Comparison of ENCODE assay signal across 14 cellular contexts in the genomic region with DNA sequence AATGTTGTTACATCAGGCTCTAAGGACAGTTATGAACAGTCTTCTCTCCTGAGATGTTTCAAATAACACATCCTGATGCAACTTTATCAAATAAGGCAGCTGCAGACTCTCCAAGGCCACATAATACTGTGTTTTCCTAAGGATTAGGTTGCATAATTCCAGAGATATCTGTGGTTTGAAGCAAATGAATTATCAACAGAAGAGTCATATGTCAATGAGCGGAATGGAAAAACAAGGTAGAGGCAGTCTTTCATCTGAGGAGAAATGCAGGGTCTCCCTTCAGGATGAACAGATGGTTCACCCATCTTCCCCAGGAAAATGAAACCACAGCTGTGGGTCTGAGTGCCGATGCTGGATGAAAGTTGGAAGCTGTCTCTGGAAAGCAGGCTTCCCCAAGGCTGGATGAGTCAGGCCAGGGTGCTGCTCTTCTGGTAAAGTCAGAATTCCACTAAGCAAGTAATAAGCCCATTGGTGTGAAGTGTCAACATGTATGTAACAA. TPM values are rescaled to one million over a fixed set of nuclear protein-coding genes. Genes with fewer than 3 reads are reported as not detected.
DNase-seq lines count a peak whose midpoint lies in the region; TF ChIP-seq lines count a peak whose summit lies in the region.
"Had no signal": no experiment of that assay in that cellular context is flagged by ENCODE, and none has a peak within 500 bp of the region (broad histone marks: within the 10 kb centered on the region; RNA-seq: fewer than 3 reads in every experiment).

No MANE protein-coding gene starts in this region.

- H3K9me3 ChIP-seq in ovary: no peaks in the 10 kb centered on the region
- H3K9me3 ChIP-seq: pancreas had no signal

- no peaks in the 10 kb centered on the region for H3K4me1 ChIP-seq in ovary (ENCODE audit: insufficient read depth)
- H3K4me1 ChIP-seq: pancreas had no signal

- TF ChIP-seq EP300 in ovary (IDR thresholded peaks at IDR 0.05): no peak

- no peaks in the 10 kb centered on the region for H3K27me3 Mint-ChIP-seq in chondrocyte (ENCODE audit: low read depth)
- H3K27me3 Mint-ChIP-seq: T-helper 17 cell had no signal

- DNase-seq in EL (peak; percentile 87), NCI-H2171 (lab: John Stamatoyannopoulos, UW) (peak; percentile 80), chondrocyte (ENCODE audit: low spot score) (no peak), ovary (peak in 3 of 5 donors; percentile 25 to 48 (median 42)), cerebellar cortex (ENCODE audit: low spot score) (no peak), GM19238 (ENCODE audit: insufficient read length, low spot score) (no peak), dermis blood vessel endothelial cell (no peak)
- DNase-seq in stimulated activated CD4-positive, alpha-beta T cell treated with anti-CD3 and anti-CD28 coated beads, Interleukin-1b, Interleukin-23, amount 100 ng/mL, for 48 hours: no peak
- DNase-seq: activated T-cell treated with anti-CD3 and anti-CD28 coated beads for 4 hours, NCI-H774, pancreas, T-helper 17 cell had no signal

- intact Hi-C loops in ovary (cut with DNase I): loop anchor here in 1 of 4 donors (1.0 kb wide), 1 partner anchor 10 kb away; no protein-coding TSS in a partner anchor

- H3K27ac ChIP-seq in ovary: peak overlapping the region in 1 of 2 donors; percentile 1
- H3K27ac ChIP-seq: pancreas had no signal

- peak overlapping the region; percentile 31 for H3K4me3 Mint-ChIP-seq in chondrocyte (ENCODE audit: unreplicated experiment)
- H3K4me3 Mint-ChIP-seq: T-helper 17 cell had no signal

- H3K27ac Mint-ChIP-seq in chondrocyte (ENCODE audit: unreplicated experiment): peak overlapping the region; percentile 87
- H3K27ac Mint-ChIP-seq: T-helper 17 cell had no signal

- no peaks in the 10 kb centered on the region for H3K36me3 ChIP-seq in ovary
- H3K36me3 ChIP-seq: pancreas had no signal

- H3K4me3 ChIP-seq in ovary: no peak overlapping the region
- H3K4me3 ChIP-seq: pancreas had no signal

- peaks cover 5% of the 10 kb centered on the region for H3K36me3 Mint-ChIP-seq in chondrocyte (ENCODE audit: low read depth)

- peaks cover 22% of the 10 kb centered on the region for H3K4me1 Mint-ChIP-seq in chondrocyte (ENCODE audit: low read depth)
- H3K4me1 Mint-ChIP-seq: T-helper 17 cell had no signal

- TF ChIP-seq CTCF in chondrocyte (IDR thresholded peaks at IDR 0.05): no peak
- no peak for TF ChIP-seq CTCF in ovary (IDR thresholded peaks at IDR 0.05)

- TF ChIP-seq POLR2A in ovary (IDR thresholded peaks at IDR 0.05): no peak

- peaks cover 12% of the 10 kb centered on the region for H3K9me3 Mint-ChIP-seq in chondrocyte (ENCODE audit: low read depth)

- 7 to 32% (median 15%) methylated on average over 2 of the region's 2 CpGs for WGBS in ovary, 3 donors

- no peaks in the 10 kb centered on the region for H3K27me3 ChIP-seq in ovary
- H3K27me3 ChIP-seq: pancreas had no signal

RNA-seq across cellular contexts. Expression of gene LYG1, which starts 22.2 kb away (rescaled TPM):
- 0.36 to 0.99 TPM (median 0.57 TPM) in 3 replicates for total RNA-seq in chondrocyte
- 1 to 10 TPM in 5 of 7 donors, under 1 TPM in 2; 0.56 to 3.1 (median 1.0) TPM for total RNA-seq in ovary
- polyA plus RNA-seq in ovary: under 1 TPM; 0.58 to 0.96 TPM
- total RNA-seq in dermis blood vessel endothelial cell: 0.28 and 1.2 TPM in 2 replicates
- total RNA-seq: G401 had no signal

RNA-seq across cellular contexts. Expression of gene LYG2, which starts 23.4 kb away (rescaled TPM):
- total RNA-seq in chondrocyte (not detected in 3 replicates), ovary (not detected), dermis blood vessel endothelial cell (not detected in 2 replicates)
- not detected for polyA plus RNA-seq in ovary
- total RNA-seq: dermis microvascular lymphatic vessel endothelial cell, G401, pancreas, T-helper 17 cell had no signal

RNA-seq across cellular contexts. Expression of gene TXNDC9, which starts 57.3 kb away (rescaled TPM):
- 28.4 to 33.0 TPM (median 32.0 TPM) in 3 replicates for total RNA-seq in chondrocyte
- total RNA-seq in ovary: 10 to 100 TPM; 13.6 to 29.2 (median 21.1) TPM
- polyA plus RNA-seq in ovary: 10 to 100 TPM; 12.0 to 13.3 TPM
- total RNA-seq in dermis blood vessel endothelial cell: 109 and 120 TPM in 2 replicates

RNA-seq across cellular contexts. Expression of gene EIF5B, which starts 58.3 kb away (rescaled TPM):
- total RNA-seq in chondrocyte: 34.5 to 46.3 TPM (median 35.2 TPM) in 3 replicates
- total RNA-seq in ovary: 10 to 100 TPM; 20.4 to 38.8 (median 30.4) TPM
- 10 to 100 TPM; 17.5 to 37.4 TPM for polyA plus RNA-seq in ovary
- 20.8 and 45.6 TPM in 2 replicates for total RNA-seq in dermis blood vessel endothelial cell

Comparison
In these comparisons a context has a peak if more than half of its experiments do, and no peak if none do; other contexts are left out.
1. DNase-seq: peak in EL (single experiment), NCI-H2171 (single experiment) and ovary (3 of 5); none in chondrocyte (single experiment), cerebellar cortex (single experiment), stimulated activated CD4-positive, alpha-beta T cell treated with anti-CD3 and anti-CD28 coated beads, Interleukin-1b, Interleukin-23, amount 100 ng/mL, for 48 hours (single experiment), GM19238 (single experiment) and dermis blood vessel endothelial cell (single experiment).